ENCODE assay signal across 19 cellular contexts in the genomic region with DNA sequence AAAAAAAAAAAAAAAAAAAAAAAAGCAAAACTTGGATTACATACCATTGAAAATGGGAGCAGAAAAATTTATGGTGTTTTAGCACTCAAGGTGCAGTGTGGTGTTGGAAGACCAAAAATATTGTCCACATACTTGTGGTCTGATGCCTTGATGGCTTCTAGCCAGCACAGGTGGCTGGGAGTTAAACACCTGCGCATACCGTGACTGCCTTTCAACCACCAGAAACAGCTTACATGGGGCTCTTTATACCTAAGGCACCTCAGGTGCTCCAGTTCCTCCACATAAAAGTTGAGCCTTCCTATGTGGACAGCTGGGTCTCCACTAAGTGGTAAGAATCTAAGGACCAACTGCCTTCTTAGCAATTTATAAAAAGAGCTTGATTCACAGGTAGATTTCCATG.
DNase-seq lines count a peak whose midpoint lies in the region; ATAC-seq and TF ChIP-seq lines count a peak whose summit lies in the region.
"Had no signal": no experiment of that assay in that cellular context is flagged by ENCODE, and none has a peak within 500 bp of the region (broad histone marks: within the 10 kb centered on the region; RNA-seq: fewer than 3 reads in every experiment).

No MANE protein-coding gene starts in this region.

- TF ChIP-seq CTCF in dorsolateral prefrontal cortex (IDR thresholded peaks at IDR 0.05 in 54 of 56, conservative IDR thresholded peaks at IDR 0.05 in 2 of 56; ENCODE audit: low read depth in 1 of 56, partially characterized antibody in 56 of 56) = no peak

- DNase-seq in NCI-H2107 treated with DMSO at 0.1 percent for 48 hours (lab: John Stamatoyannopoulos, UW; ENCODE audit: unreplicated experiment) = peak; percentile 6
- no peak for DNase-seq in NCI-H2107 (lab: John Stamatoyannopoulos, UW)
- DNase-seq in DMS79 treated with DMSO at 0.1 percent for 48 hours (lab: John Stamatoyannopoulos, UW) = peak; percentile 95
- peak; percentile 44 for DNase-seq in RPMI8226
- peak; percentile 14 for DNase-seq in kidney tubule cell (ENCODE audit: low spot score)
- DNase-seq in dorsolateral prefrontal cortex = no peak
- DNase-seq: DMS153, GM23248, H7, NCI-H1694, NCI-H2081 treated with DMSO at 0.1 percent for 48 hours, NCI-H526, Peyer's patch, SW 1271, T-helper 17 cell had no signal

- ATAC-seq in GM19452 (IDR thresholded peaks at IDR 0.05; ENCODE audit: unreplicated experiment) (no peak), GM21367 (IDR thresholded peaks at IDR 0.05; ENCODE audit: unreplicated experiment) (no peak)
- ATAC-seq: HepG2, K562, T-helper 17 cell had no signal

- H3K27me3 ChIP-seq in dorsolateral prefrontal cortex = no peaks in the 10 kb centered on the region
- H3K27me3 ChIP-seq: Peyer's patch had no signal

- intact Hi-C loops in dorsolateral prefrontal cortex (cut with DNase I) = no loop called here

- no peak overlapping the region for H3K27ac ChIP-seq in dorsolateral prefrontal cortex
- H3K27ac ChIP-seq: GM23248, Peyer's patch had no signal

- H3K4me3 ChIP-seq in dorsolateral prefrontal cortex = no peak overlapping the region
- H3K4me3 ChIP-seq: GM23248, K562, Peyer's patch had no signal

Comparison
In these comparisons a context has a peak if more than half of its experiments do, and no peak if none do; other contexts are left out.
1. DNase-seq: peak in NCI-H2107 treated with DMSO at 0.1 percent for 48 hours (single experiment), DMS79 treated with DMSO at 0.1 percent for 48 hours (single experiment), RPMI8226 (single experiment) and kidney tubule cell (single experiment); none in NCI-H2107 (single experiment) and dorsolateral prefrontal cortex (0 of 10).